In the genomic region with DNA sequence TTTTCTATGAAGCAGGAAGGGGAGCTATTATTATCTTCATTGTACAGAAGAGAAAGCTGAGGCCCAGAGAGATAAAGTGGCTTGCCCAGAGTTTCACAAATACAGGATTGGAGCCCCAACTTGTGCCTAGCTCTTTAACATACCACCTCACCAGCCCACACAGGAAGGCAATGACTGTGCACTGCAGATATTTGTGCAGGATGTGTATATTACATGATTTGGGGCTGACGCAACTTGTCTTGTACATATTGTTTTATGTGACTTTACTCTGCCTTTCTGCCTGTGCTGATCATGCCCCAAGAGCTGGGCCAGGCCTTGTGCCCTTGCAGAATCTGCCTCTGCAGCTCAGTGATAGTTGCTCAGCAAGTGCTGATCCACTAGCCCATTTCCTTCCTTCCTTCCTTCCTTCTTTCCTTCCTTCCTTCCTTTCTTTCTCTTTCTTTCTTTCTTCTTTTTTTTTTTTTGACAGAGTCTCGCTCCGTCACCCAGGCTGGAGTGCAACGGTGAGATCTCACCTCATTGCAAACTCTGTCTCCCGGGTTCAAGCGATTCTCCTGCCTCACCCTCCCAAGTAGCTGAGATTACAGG, we compare ENCODE assay signal across 12 cellular contexts.
DNase-seq lines count a peak whose midpoint lies in the region; ATAC-seq and TF ChIP-seq lines count a peak whose summit lies in the region.
"Had no signal": no experiment of that assay in that cellular context is flagged by ENCODE, and none has a peak within 500 bp of the region (broad histone marks: within the 10 kb centered on the region; RNA-seq: fewer than 3 reads in every experiment).

No MANE protein-coding gene starts in this region.

- H2AFZ ChIP-seq in Loucy (ENCODE audit: low read length) (no peak overlapping the region), mesenchymal stem cell (ENCODE audit: low read depth, low read length) (no peak overlapping the region)

- H3K79me1 ChIP-seq in mesenchymal stem cell (replicated peaks; ENCODE audit: low read length, poor library complexity, severe bottlenecking), result no peaks in the 10 kb centered on the region

- H2BK120ac ChIP-seq in mesenchymal stem cell (ENCODE audit: low read depth, low read length), result no peak overlapping the region

- no peak overlapping the region for H3K4ac ChIP-seq in mesenchymal stem cell (ENCODE audit: low read depth in 1 of 2, low read length in 2 of 2)

- no peak overlapping the region for H3K4me3 ChIP-seq in Loucy (ENCODE audit: low read length, poor library complexity, severe bottlenecking)
- no peak overlapping the region for H3K4me3 ChIP-seq in mesenchymal stem cell (ENCODE audit: insufficient read depth in 1 of 2, low read depth in 1 of 2, low read length in 2 of 2)
- H3K4me3 ChIP-seq: heart left ventricle had no signal

- peak overlapping the region; percentile 45 for H3K9ac ChIP-seq in Loucy (ENCODE audit: low read depth, low read length, poor library complexity, severe bottlenecking)
- no peak overlapping the region for H3K9ac ChIP-seq in mesenchymal stem cell (ENCODE audit: low read length)

- H3K4me1 ChIP-seq in Loucy (ENCODE audit: insufficient read depth, low read length, poor library complexity, severe bottlenecking) (peaks cover 28% of the 10 kb centered on the region), mesenchymal stem cell (ENCODE audit: control insufficient read depth, insufficient read depth, low read depth, low read length) (no peaks in the 10 kb centered on the region)
- H3K4me1 ChIP-seq: heart left ventricle had no signal

- H3K4me3 Mint-ChIP-seq in activated naive CD8-positive, alpha-beta T cell treated with anti-CD3 and anti-CD28 coated beads, Interleukin-2, amount 10 ng/mL, durations not matched to agents 7 days and 5 days, result no peak overlapping the region
- H3K4me3 Mint-ChIP-seq: T-helper 1 cell treated with Interleukin-12 subunit alpha and Interleukin-12 subunit beta and Interleukin-4 antibody, amounts not matched to agents 30 μg/mL and 1 μg/mL, for 36 hours had no signal

- DNase-seq in EH (ENCODE audit: low read depth) (peak; percentile 75), mesenchymal stem cell (peak; percentile 57)
- no peak for DNase-seq in activated naive CD8-positive, alpha-beta T cell treated with anti-CD3 and anti-CD28 coated beads, Interleukin-2, amount 10 ng/mL, durations not matched to agents 7 days and 5 days
- DNase-seq: amygdala, heart left ventricle, NCI-H345 had no signal

- no peaks in the 10 kb centered on the region for H4K20me1 ChIP-seq in Loucy (ENCODE audit: insufficient read depth, low read length, poor library complexity, severe bottlenecking)

- H3K27me3 Mint-ChIP-seq in activated naive CD8-positive, alpha-beta T cell treated with anti-CD3 and anti-CD28 coated beads, Interleukin-2, amount 10 ng/mL, durations not matched to agents 7 days and 5 days, result peaks cover 13% of the 10 kb centered on the region

- H3K9me3 Mint-ChIP-seq in activated naive CD8-positive, alpha-beta T cell treated with anti-CD3 and anti-CD28 coated beads, Interleukin-2, amount 10 ng/mL, durations not matched to agents 7 days and 5 days, result no peaks in the 10 kb centered on the region
- H3K9me3 Mint-ChIP-seq: T-helper 1 cell treated with Interleukin-12 subunit alpha and Interleukin-12 subunit beta and Interleukin-4 antibody, amounts not matched to agents 30 μg/mL and 1 μg/mL, for 36 hours had no signal

- H4K8ac ChIP-seq in mesenchymal stem cell (ENCODE audit: low read length), result no peak overlapping the region

- H3K27ac ChIP-seq in mesenchymal stem cell (ENCODE audit: low read length, poor library complexity, severe bottlenecking), result no peak overlapping the region
- H3K27ac ChIP-seq: heart left ventricle had no signal

- no peaks in the 10 kb centered on the region for H3K36me3 Mint-ChIP-seq in activated naive CD8-positive, alpha-beta T cell treated with anti-CD3 and anti-CD28 coated beads, Interleukin-2, amount 10 ng/mL, durations not matched to agents 7 days and 5 days

- H2BK15ac ChIP-seq in mesenchymal stem cell (ENCODE audit: low read depth, poor library complexity, severe bottlenecking), result no peak overlapping the region

- peak overlapping the region; percentile 23 for H3K4me2 ChIP-seq in Loucy (ENCODE audit: low read depth, low read length, poor library complexity, severe bottlenecking)
- H3K4me2 ChIP-seq in mesenchymal stem cell (ENCODE audit: low read length, poor library complexity, severe bottlenecking), result no peak overlapping the region

- H3K27me3 ChIP-seq in Loucy (ENCODE audit: insufficient read depth, low read length, poor library complexity, severe bottlenecking) (no peaks in the 10 kb centered on the region), mesenchymal stem cell (ENCODE audit: control insufficient read depth in 1 of 2, insufficient read depth in 1 of 2, low read length in 2 of 2) (peaks cover 9 to 13% of the 10 kb centered on the region in 2 experiments)

- POLR2A ChIA-PET in activated naive CD8-positive, alpha-beta T cell treated with anti-CD3 and anti-CD28 coated beads, Interleukin-2, amount 10 ng/mL, durations not matched to agents 7 days and 5 days (lab: Charles Lee), result no interaction called here

- no peak overlapping the region for H2BK12ac ChIP-seq in mesenchymal stem cell (ENCODE audit: low read length in 2 of 2)

- peaks cover 12% of the 10 kb centered on the region for H3K4me1 Mint-ChIP-seq in activated naive CD8-positive, alpha-beta T cell treated with anti-CD3 and anti-CD28 coated beads, Interleukin-2, amount 10 ng/mL, durations not matched to agents 7 days and 5 days

- H3K36me3 ChIP-seq in Loucy (ENCODE audit: insufficient read depth, low read length) (no peaks in the 10 kb centered on the region), mesenchymal stem cell (ENCODE audit: control insufficient read depth in 1 of 2, insufficient read depth in 2 of 2, low read depth in 1 of 2, low read length in 2 of 2) (no peaks in the 10 kb centered on the region)
- H3K36me3 ChIP-seq: heart left ventricle had no signal

- no peak overlapping the region for H3K23ac ChIP-seq in mesenchymal stem cell (ENCODE audit: low read length in 2 of 2)

- TF ChIP-seq CTCF in Loucy (conservative IDR thresholded peaks at IDR 0.05; ENCODE audit: low read length), result no peak

- H3F3A ChIP-seq in Loucy (ENCODE audit: low read depth), result no peaks in the 10 kb centered on the region

- H4K91ac ChIP-seq in mesenchymal stem cell (ENCODE audit: low read length), result no peak overlapping the region

- no peaks in the 10 kb centered on the region for H3K9me2 ChIP-seq in Loucy (replicated peaks; ENCODE audit: low read depth, low read length)

- WGBS in mesenchymal stem cell, result 89% methylated on average over 6 of the region's 6 CpGs

- no peak overlapping the region for H3K18ac ChIP-seq in mesenchymal stem cell (ENCODE audit: low read depth in 1 of 2, low read length in 2 of 2)

- H3K14ac ChIP-seq in mesenchymal stem cell (ENCODE audit: low read length in 2 of 2), result no peak overlapping the region

- H2BK5ac ChIP-seq in mesenchymal stem cell (ENCODE audit: low read depth, low read length, poor library complexity, severe bottlenecking), result no peak overlapping the region

- peak; percentile 63 for ATAC-seq in activated naive CD8-positive, alpha-beta T cell treated with anti-CD3 and anti-CD28 coated beads, Interleukin-2, amount 10 ng/mL, durations not matched to agents 7 days and 5 days (ENCODE audit: low read depth)
- ATAC-seq in HG03139 (IDR thresholded peaks at IDR 0.05; ENCODE audit: unreplicated experiment) (no peak), GM21723 (IDR thresholded peaks at IDR 0.05; ENCODE audit: unreplicated experiment) (no peak), GM18909 (IDR thresholded peaks at IDR 0.05; ENCODE audit: poor library complexity, unreplicated experiment) (no peak), HG02571 (IDR thresholded peaks at IDR 0.05; ENCODE audit: unreplicated experiment) (no peak)
- ATAC-seq: heart left ventricle had no signal

- no peak overlapping the region for H2AK5ac ChIP-seq in mesenchymal stem cell (ENCODE audit: low read length, severe bottlenecking)

- H3K9me3 ChIP-seq in Loucy (ENCODE audit: insufficient read depth, low read depth, low read length), result no peaks in the 10 kb centered on the region
- H3K9me3 ChIP-seq in mesenchymal stem cell (ENCODE audit: control insufficient read depth, low read length), result no peaks in the 10 kb centered on the region
- H3K9me3 ChIP-seq: heart left ventricle had no signal

- H3K79me2 ChIP-seq in Loucy (ENCODE audit: insufficient read depth, low read length), result no peaks in the 10 kb centered on the region

- H3K27ac Mint-ChIP-seq in activated naive CD8-positive, alpha-beta T cell treated with anti-CD3 and anti-CD28 coated beads, Interleukin-2, amount 10 ng/mL, durations not matched to agents 7 days and 5 days, result no peak overlapping the region
